Comparison of ENCODE assay signal across 23 cellular contexts in the genomic region with DNA sequence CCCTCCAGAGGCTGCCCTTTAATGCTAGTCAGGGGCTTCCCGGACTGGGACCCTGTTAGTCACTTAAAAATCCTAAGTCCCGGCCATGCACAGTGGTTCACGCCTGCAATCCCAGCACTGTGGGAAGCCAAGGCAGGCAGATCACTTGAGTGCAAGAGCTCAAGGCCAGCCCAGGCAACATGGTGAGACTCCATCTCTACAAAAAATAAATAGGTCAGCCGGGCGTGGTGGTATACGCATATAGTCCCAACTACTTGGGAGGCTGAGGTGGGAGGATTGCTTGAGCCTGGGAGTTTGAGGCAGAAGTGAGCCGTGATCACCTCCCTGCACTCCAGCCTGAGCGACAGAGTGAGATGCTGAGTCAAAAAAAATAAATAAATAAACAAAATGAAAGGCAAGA. TPM values are rescaled to one million over a fixed set of nuclear protein-coding genes. Genes with fewer than 3 reads are reported as not detected.
"Had no signal": no experiment of that assay in that cellular context is flagged by ENCODE, and none has a peak within 500 bp of the region (broad histone marks: within the 10 kb centered on the region; RNA-seq: fewer than 3 reads in every experiment).

No MANE protein-coding gene starts in this region.

- H3K27me3 ChIP-seq: ascending aorta had no signal

- H3K9me3 Mint-ChIP-seq: activated CD4-positive, alpha-beta memory T cell treated with anti-CD3 and anti-CD28 coated beads for 36 hours; activated CD4-positive, alpha-beta T cell treated with anti-CD3 and anti-CD28 coated beads, Interleukin-2, amount 10 ng/mL, durations not matched to agents 24 days and 14 days; activated naive CD4-positive, alpha-beta T cell treated with anti-CD3 and anti-CD28 coated beads, Interleukin-2, amount 50 U/mL, for 24 hours; activated T-helper 17 cell treated with anti-CD3 and anti-CD28 coated beads, Interleukin-2, amount 50 U/mL, for 72 hours; central memory CD8-positive, alpha-beta T cell had no signal

- H3K4me3 ChIP-seq: ascending aorta, body of pancreas, K562 had no signal

- H3K36me3 Mint-ChIP-seq: activated CD4-positive, alpha-beta memory T cell treated with anti-CD3 and anti-CD28 coated beads for 36 hours; activated naive CD4-positive, alpha-beta T cell treated with anti-CD3 and anti-CD28 coated beads, Interleukin-2, amount 50 U/mL, for 24 hours; WTC11 had no signal

- H3K4me1 Mint-ChIP-seq: activated CD4-positive, alpha-beta T cell treated with anti-CD3 and anti-CD28 coated beads, Interleukin-2, amount 10 ng/mL, durations not matched to agents 24 days and 14 days; activated naive CD4-positive, alpha-beta T cell treated with anti-CD3 and anti-CD28 coated beads, Interleukin-2, amount 50 U/mL, for 24 hours; activated T-helper 17 cell treated with anti-CD3 and anti-CD28 coated beads, Interleukin-2, amount 50 U/mL, for 72 hours; central memory CD8-positive, alpha-beta T cell; T-helper 17 cell; WTC11 had no signal

- H3K4me3 Mint-ChIP-seq: activated CD4-positive, alpha-beta memory T cell treated with anti-CD3 and anti-CD28 coated beads for 36 hours; activated CD4-positive, alpha-beta T cell treated with anti-CD3 and anti-CD28 coated beads, Interleukin-2, amount 10 ng/mL, durations not matched to agents 24 days and 14 days; activated naive CD4-positive, alpha-beta T cell treated with anti-CD3 and anti-CD28 coated beads, Interleukin-2, amount 50 U/mL, for 24 hours; activated T-helper 17 cell treated with anti-CD3 and anti-CD28 coated beads, Interleukin-2, amount 50 U/mL, for 72 hours; central memory CD8-positive, alpha-beta T cell; T-helper 17 cell; WTC11 had no signal

- H3K27me3 Mint-ChIP-seq: activated CD4-positive, alpha-beta T cell treated with anti-CD3 and anti-CD28 coated beads, Interleukin-2, amount 10 ng/mL, durations not matched to agents 24 days and 14 days had no signal

- H3K27ac Mint-ChIP-seq: activated CD4-positive, alpha-beta memory T cell treated with anti-CD3 and anti-CD28 coated beads for 36 hours; activated CD4-positive, alpha-beta T cell treated with anti-CD3 and anti-CD28 coated beads, Interleukin-2, amount 10 ng/mL, durations not matched to agents 24 days and 14 days; activated naive CD4-positive, alpha-beta T cell treated with anti-CD3 and anti-CD28 coated beads, Interleukin-2, amount 50 U/mL, for 24 hours; activated T-helper 17 cell treated with anti-CD3 and anti-CD28 coated beads, Interleukin-2, amount 50 U/mL, for 72 hours; T-helper 17 cell; WTC11 had no signal

- ATAC-seq: activated T-helper 17 cell treated with anti-CD3 and anti-CD28 coated beads, Interleukin-2, amount 50 U/mL, for 72 hours; body of pancreas; T-helper 17 cell; WTC11 had no signal

- DNase-seq: activated CD4-positive, alpha-beta memory T cell treated with anti-CD3 and anti-CD28 coated beads for 36 hours; activated CD4-positive, alpha-beta T cell treated with anti-CD3 and anti-CD28 coated beads for 1 hour; activated CD4-positive, alpha-beta T cell treated with anti-CD3 and anti-CD28 coated beads, Interleukin-2, amount 10 ng/mL, durations not matched to agents 24 days and 14 days; activated CD8-positive, alpha-beta memory T cell treated with anti-CD3 and anti-CD28 coated beads for 24 hours; activated T-cell treated with anti-CD3 and anti-CD28 coated beads, Interleukin-2, amount 50 U/mL, for 48 hours; body of pancreas; Kasumi-1; NCI-H1105 treated with DMSO at 0.1 percent for 48 hours; NCI-H1436 treated with DMSO at 0.1 percent for 48 hours; NCI-H187; NCI-H2081; NCI-H446; NCI-H524; SIG-M5; T-helper 17 cell; T-helper 9 cell had no signal

- H3K4me1 ChIP-seq: ascending aorta, body of pancreas had no signal

- H3K27ac ChIP-seq: ascending aorta, body of pancreas had no signal

- H3K9me3 ChIP-seq: ascending aorta, body of pancreas had no signal

RNA-seq across cellular contexts. Expression of a gene that starts 17.2 kb away (rescaled TPM):
- total RNA-seq: activated CD4-positive, alpha-beta memory T cell treated with anti-CD3 and anti-CD28 coated beads for 36 hours; activated CD4-positive, alpha-beta T cell treated with anti-CD3 and anti-CD28 coated beads, Interleukin-2, amount 10 ng/mL, durations not matched to agents 24 days and 14 days; activated T-helper 17 cell treated with anti-CD3 and anti-CD28 coated beads, Interleukin-2, amount 50 U/mL, for 72 hours; ascending aorta; body of pancreas; bronchial epithelial cell; K562; T-helper 17 cell had no signal
- polyA plus RNA-seq: K562 had no signal
